ENCODE assay signal across 28 cellular contexts in genomic region chrX:64313624-64314023, GRCh38.
"Had no signal": no experiment of that assay in that cellular context is flagged by ENCODE, and none has a peak within 500 bp of the region (broad histone marks: within the 10 kb centered on the region; RNA-seq: fewer than 3 reads in every experiment).

No MANE protein-coding gene starts in this region.

- H3K27ac Mint-ChIP-seq: dendritic cell treated with granulocyte-macrophage colony-stimulating factor and Interleukin-4, amounts not matched to agents 40 ng/mL and 50 ng/mL, for 4 days; effector memory CD8-positive, alpha-beta T cell; endodermal cell had no signal

- H3K4me3 Mint-ChIP-seq: dendritic cell treated with granulocyte-macrophage colony-stimulating factor and Interleukin-4, amounts not matched to agents 40 ng/mL and 50 ng/mL, for 4 days; effector memory CD8-positive, alpha-beta T cell; endodermal cell had no signal

- H3K4me3 ChIP-seq: colonic mucosa, coronary artery, dorsolateral prefrontal cortex, esophagus muscularis mucosa, esophagus squamous epithelium, gastrocnemius medialis, gastroesophageal sphincter, heart left ventricle, heart right ventricle had no signal

- H3K27me3 Mint-ChIP-seq: dendritic cell treated with granulocyte-macrophage colony-stimulating factor and Interleukin-4, amounts not matched to agents 40 ng/mL and 50 ng/mL, for 4 days; effector memory CD8-positive, alpha-beta T cell had no signal

- H3K27me3 ChIP-seq: colonic mucosa, esophagus muscularis mucosa, esophagus squamous epithelium, foreskin keratinocyte, gastrocnemius medialis, gastroesophageal sphincter, heart left ventricle, heart right ventricle had no signal

- H3K9me3 ChIP-seq: colonic mucosa, esophagus muscularis mucosa, gastrocnemius medialis had no signal

- H3K4me1 Mint-ChIP-seq: endodermal cell had no signal

- FAIRE-seq: colon, endometrium, endothelial cell of umbilical vein, frontal cortex had no signal

- H3K4me1 ChIP-seq: colonic mucosa, esophagus muscularis mucosa, esophagus squamous epithelium, foreskin keratinocyte, gastrocnemius medialis, gastroesophageal sphincter, heart left ventricle, heart right ventricle had no signal

- H3K36me3 ChIP-seq: colonic mucosa, esophagus muscularis mucosa, esophagus squamous epithelium, gastrocnemius medialis, gastroesophageal sphincter, heart left ventricle, heart right ventricle had no signal

- DNase-seq: colonic mucosa; cortex of kidney; dermis blood vessel endothelial cell; dorsolateral prefrontal cortex; effector CD4-positive, alpha-beta T cell; effector CD8-positive, alpha-beta T cell; effector memory CD4-positive, alpha-beta T cell; effector memory CD8-positive, alpha-beta T cell; endodermal cell; erythroblast; esophagus squamous epithelium; foreskin fibroblast; foreskin keratinocyte; foreskin melanocyte; gastrocnemius medialis; glutamatergic neuron; head of caudate nucleus; heart left ventricle; heart right ventricle had no signal

- H3K27ac ChIP-seq: colonic mucosa, coronary artery, dorsolateral prefrontal cortex, epithelial cell of prostate, esophagus muscularis mucosa, esophagus squamous epithelium, foreskin keratinocyte, gastrocnemius medialis, gastroesophageal sphincter, heart left ventricle, heart right ventricle had no signal
